In genomic region chr18:58043452-58044369, GRCh38 we compare ENCODE assay signal across 1 cellular context.
A peak's percentile ranks its signal among the peaks of the same experiment; 100 is the strongest.
TF ChIP-seq lines count a peak whose summit lies in the region.

Gene NEDD4L (plus strand): TSS chr18:58044226. CDS start chr18:58044661, 435 bp downstream.

TF ChIP-seq in HepG2, 621 proteins besides CTCF, POLR2A, EP300 and RAD21 (continued from another document and continues in another):
- TF ChIP-seq ZBTB25 (CRISPR knock-in tag; IDR thresholded peaks at IDR 0.05) (peak; percentile 34; the same call in 1 of the 2 replicates), DR1 (CRISPR knock-in tag; IDR thresholded peaks at IDR 0.05) (peak; percentile 56; the same call in 1 of the 2 replicates), IKZF5 (CRISPR knock-in tag; IDR thresholded peaks at IDR 0.05) (peak; percentile 63; the same call in 1 of the 2 replicates), THAP11 (CRISPR knock-in tag; IDR thresholded peaks at IDR 0.05) (0 out of 2 replicates have a peak, but pooled peaks have one; percentile 33), ZBTB33 (CRISPR knock-in tag; IDR thresholded peaks at IDR 0.05) (0 out of 2 replicates have a peak, but pooled peaks have one; percentile 18), SIN3B (IDR thresholded peaks at IDR 0.05; ENCODE audit: low read length) (0 out of 2 replicates have a peak, but pooled peaks have one; percentile 39), KLF16 (CRISPR knock-in tag; IDR thresholded peaks at IDR 0.05) (peak in 1 of 2 experiments; percentile 45; a peak in 1 of 4 replicates), MAZ (IDR thresholded peaks at IDR 0.05; ENCODE audit: borderline replicate concordance, low read depth, low read length) (peak; percentile 86), MAZ (CRISPR knock-in tag; IDR thresholded peaks at IDR 0.05; ENCODE audit: low read depth) (peak; percentile 76; the same call in 1 of the 2 replicates), PATZ1 (CRISPR knock-in tag; IDR thresholded peaks at IDR 0.05) (peak; percentile 87), ZNF773 (CRISPR knock-in tag; IDR thresholded peaks at IDR 0.05; ENCODE audit: borderline replicate concordance) (no peak), HOXA5 (CRISPR knock-in tag; IDR thresholded peaks at IDR 0.05) (0 out of 2 replicates have a peak, but pooled peaks have one; percentile 24), SIN3A (IDR thresholded peaks at IDR 0.05; ENCODE audit: borderline replicate concordance, low read depth, low read length) (no peak), ZMYM3 (CRISPR knock-in tag; IDR thresholded peaks at IDR 0.05) (peak; percentile 24; the same call in 1 of the 2 replicates), ZBTB20 (CRISPR knock-in tag; IDR thresholded peaks at IDR 0.05; ENCODE audit: borderline replicate concordance, low read depth) (peak; percentile 29; the same call in 1 of the 2 replicates), SKIL (CRISPR knock-in tag; IDR thresholded peaks at IDR 0.05; ENCODE audit: borderline replicate concordance) (0 out of 2 replicates have a peak, but pooled peaks have one; percentile 51), ZNF737 (CRISPR knock-in tag; IDR thresholded peaks at IDR 0.05; ENCODE audit: borderline replicate concordance) (no peak), HIC2 (CRISPR knock-in tag; IDR thresholded peaks at IDR 0.05; ENCODE audit: low read depth) (no peak), SNAPC2 (CRISPR knock-in tag; IDR thresholded peaks at IDR 0.05) (no peak), NFAT5 (CRISPR knock-in tag; IDR thresholded peaks at IDR 0.05) (no peak), SATB2 (CRISPR knock-in tag; IDR thresholded peaks at IDR 0.05) (peak; percentile 52; the same call in 1 of the 2 replicates), ZNF605 (CRISPR knock-in tag; IDR thresholded peaks at IDR 0.05) (peak; percentile 60; the same call in 1 of the 2 replicates), TBL1XR1 (IDR thresholded peaks at IDR 0.05; ENCODE audit: borderline replicate concordance, low read length, partially characterized antibody) (peak; percentile 41), ZMAT3 (CRISPR knock-in tag; conservative IDR thresholded peaks at IDR 0.05) (no peak), FOXA1 (IDR thresholded peaks at IDR 0.05) (no peak), FOXA1 (CRISPR knock-in tag; IDR thresholded peaks at IDR 0.05) (peak; percentile 96), MIER2 (CRISPR knock-in tag; IDR thresholded peaks at IDR 0.05) (no peak), LCORL (IDR thresholded peaks at IDR 0.05) (no peak), LCORL (CRISPR knock-in tag; IDR thresholded peaks at IDR 0.05) (peak; percentile 29; the same call in 1 of the 2 replicates), POGK (CRISPR knock-in tag; conservative IDR thresholded peaks at IDR 0.05) (peak; percentile 53; the same call in 1 of the 2 replicates), AFF4 (CRISPR knock-in tag; IDR thresholded peaks at IDR 0.05) (0 out of 2 replicates have a peak, but pooled peaks have one; percentile 19), ZBTB8A (CRISPR knock-in tag; IDR thresholded peaks at IDR 0.05; ENCODE audit: borderline replicate concordance, low read depth) (no peak)
